20 cellular contexts compared by ENCODE assay signal in the genomic region with DNA sequence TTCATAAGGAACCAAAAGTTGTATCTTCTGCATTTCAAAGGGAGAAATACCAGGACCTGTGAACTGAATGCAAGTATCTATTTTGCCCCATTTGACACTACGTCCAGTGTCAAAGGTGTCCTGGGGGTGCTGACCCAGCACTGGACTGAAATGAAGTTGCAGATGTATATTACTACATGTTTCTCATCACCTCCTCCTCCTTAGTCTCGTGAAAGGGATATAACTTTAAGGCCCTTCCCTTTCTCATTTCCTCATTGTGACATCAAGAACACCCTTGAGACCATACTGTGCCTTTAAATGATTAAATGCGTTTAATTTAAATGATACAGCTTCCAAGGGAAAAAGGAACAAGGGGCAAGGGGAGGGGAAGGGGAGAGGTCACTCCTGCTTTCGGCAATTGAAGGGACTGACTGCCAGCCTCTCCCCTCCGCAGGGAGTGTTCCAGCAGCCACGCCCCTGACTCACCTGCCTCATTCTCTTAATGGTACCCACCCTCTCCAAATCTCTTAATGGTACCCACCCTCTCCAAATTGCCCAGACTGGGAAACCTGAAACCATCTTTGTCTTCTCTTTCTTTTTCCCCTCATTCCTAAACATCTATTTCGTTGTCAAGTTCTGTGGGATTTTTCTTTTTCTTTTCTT.
DNase-seq lines count a peak whose midpoint lies in the region; ATAC-seq and FAIRE-seq lines count a peak whose summit lies in the region.
"Had no signal": no experiment of that assay in that cellular context is flagged by ENCODE, and none has a peak within 500 bp of the region (broad histone marks: within the 10 kb centered on the region; RNA-seq: fewer than 3 reads in every experiment).

No MANE protein-coding gene starts in this region.

- ATAC-seq in esophagus mucosa (peak; percentile 13), GM21619 (IDR thresholded peaks at IDR 0.05; ENCODE audit: unreplicated experiment) (no peak)
- ATAC-seq: activated CD8-positive, alpha-beta T cell treated with anti-CD3 and anti-CD28 coated beads for 36 hours; body of pancreas had no signal

- no peaks in the 10 kb centered on the region for H3K36me3 ChIP-seq in small intestine (ENCODE audit: control insufficient read depth in 2 of 2, insufficient read depth in 2 of 2, low read length in 2 of 2)

- DNase-seq in NOMO-1 treated with DMSO at 0.1 percent for 48 hours (lab: John Stamatoyannopoulos, UW; ENCODE audit: unreplicated experiment) (peak; percentile 13), NOMO-1 treated with dmso at 0.1 percent for 144 hours (lab: John Stamatoyannopoulos, UW; ENCODE audit: unreplicated experiment) (no peak), NCI-H69 (lab: John Stamatoyannopoulos, UW) (peak; percentile 65), small intestine (peak; percentile 89), caudate nucleus (lab: John Stamatoyannopoulos, UW) (no peak)
- no peak for DNase-seq in stimulated activated CD4-positive, alpha-beta T cell treated with anti-CD3 and anti-CD28 coated beads, Interleukin-12 subunit alpha, Interleukin-12 subunit beta, amount 100 ng/mL, for 4 hours
- DNase-seq: activated CD8-positive, alpha-beta T cell treated with anti-CD3 and anti-CD28 coated beads for 36 hours; activated T-cell treated with anti-CD3 and anti-CD28 coated beads, Interleukin-2, amount 50 U/mL, for 48 hours; body of pancreas; DMS79 treated with DMSO at 0.1 percent for 48 hours; erythroblast; NCI-H1694 treated with DMSO at 0.1 percent for 48 hours; NCI-H524; stimulated activated CD4-positive, alpha-beta T cell treated with anti-CD3 and anti-CD28 coated beads, Interleukin-15, amount 100 ng/mL, for 24 hours; stimulated activated naive CD4-positive, alpha-beta T cell treated with Interleukin-2 at 50 U/mL for 16 hours; SW 1271 had no signal

- no peaks in the 10 kb centered on the region for H3K27me3 ChIP-seq in small intestine (ENCODE audit: control insufficient read depth in 2 of 2, insufficient read depth in 2 of 2, low read length in 2 of 2)
- H3K27me3 ChIP-seq: body of pancreas had no signal

- H3K4me1 ChIP-seq in small intestine (ENCODE audit: control insufficient read depth in 2 of 2, insufficient read depth in 1 of 2, low read depth in 1 of 2, low read length in 1 of 2) = peaks cover 0 to 7% of the 10 kb centered on the region in 2 donors

- FAIRE-seq in small intestine (lab: Jason Lieb, UNC) = no peak
- FAIRE-seq: RCC 7860 had no signal

- no peak overlapping the region for H3K4me3 ChIP-seq in small intestine (ENCODE audit: low read depth in 1 of 2, low read length in 2 of 2)
- H3K4me3 ChIP-seq: body of pancreas had no signal

- H3K9me3 ChIP-seq in small intestine (ENCODE audit: control insufficient read depth, low read depth) = no peaks in the 10 kb centered on the region
- H3K9me3 ChIP-seq: body of pancreas had no signal

- peak overlapping the region in 1 of 2 donors; percentile 63 for H3K27ac ChIP-seq in small intestine (ENCODE audit: low read depth in 1 of 2, low read length in 1 of 2)
- H3K27ac ChIP-seq in caudate nucleus (ENCODE audit: low read depth, low read length) = no peak overlapping the region
- H3K27ac ChIP-seq: body of pancreas, C4-2B had no signal

- 15 to 45% (median 38%) methylated on average over 7 of the region's 7 CpGs for whole genome bisulfite sequencing in small intestine, 3 donors

Comparison
In these comparisons a context has a peak if more than half of its experiments do, and no peak if none do; other contexts are left out.
1. DNase-seq: peak in NOMO-1 treated with DMSO at 0.1 percent for 48 hours (single experiment), NCI-H69 (single experiment) and small intestine (single experiment); none in NOMO-1 treated with dmso at 0.1 percent for 144 hours (single experiment), stimulated activated CD4-positive, alpha-beta T cell treated with anti-CD3 and anti-CD28 coated beads, Interleukin-12 subunit alpha, Interleukin-12 subunit beta, amount 100 ng/mL, for 4 hours (single experiment) and caudate nucleus (0 of 61).